Comparison of ENCODE assay signal across 9 cellular contexts in genomic region chr7:85750454-85750949, GRCh38.
DNase-seq lines count a peak whose midpoint lies in the region; ATAC-seq and TF ChIP-seq lines count a peak whose summit lies in the region.
"Had no signal": no experiment of that assay in that cellular context is flagged by ENCODE, and none has a peak within 500 bp of the region (broad histone marks: within the 10 kb centered on the region; RNA-seq: fewer than 3 reads in every experiment).

No MANE protein-coding gene starts in this region.

- DNase-seq in DMS53 (lab: John Stamatoyannopoulos, UW) (peak; percentile 75), NCI-H345 (lab: John Stamatoyannopoulos, UW) (peak; percentile 31), hippocampal formation (lab: John Stamatoyannopoulos, UW) (no peak), kidney glomerular epithelial cell (lab: John Stamatoyannopoulos, UW) (no peak)

- 22% methylated on average over 14 of the region's 14 CpGs for WGBS in liver

- H3K4me3 ChIP-seq in liver (ENCODE audit: low read depth in 1 of 3, low read length in 3 of 3), result no peak overlapping the region

- peaks cover 5 to 32% (median 27%) of the 10 kb centered on the region in 5 experiments for H3K9me3 Mint-ChIP-seq in brain

- peaks cover 0 to 7% (median 2%) of the 10 kb centered on the region in 4 donors for H3K9me3 ChIP-seq in liver (ENCODE audit: control insufficient read depth in 4 of 4, low read length in 3 of 4)

- H3K36me3 Mint-ChIP-seq in brain, result no peaks in the 10 kb centered on the region

- no peaks in the 10 kb centered on the region for H3K36me3 ChIP-seq in liver (ENCODE audit: control insufficient read depth in 4 of 4, insufficient read depth in 3 of 4, low read depth in 1 of 4, low read length in 3 of 4)

- peak; percentile 95 for ATAC-seq in GM18867 (IDR thresholded peaks at IDR 0.05; ENCODE audit: unreplicated experiment)
- ATAC-seq in HG02943 (IDR thresholded peaks at IDR 0.05; ENCODE audit: low read depth, unreplicated experiment), result peak; percentile 99

- no peak overlapping the region for H3K4me3 Mint-ChIP-seq in brain
- H3K4me3 Mint-ChIP-seq: activated T-cell treated with anti-CD3 and anti-CD28 coated beads, Interleukin-2, amount 50 U/mL, for 72 hours had no signal

- H3K27me3 ChIP-seq in liver (ENCODE audit: control insufficient read depth in 4 of 4, insufficient read depth in 4 of 4, low read length in 3 of 4), result no peaks in the 10 kb centered on the region

- no peaks in the 10 kb centered on the region for H3K4me1 Mint-ChIP-seq in brain

- no peak overlapping the region for H3K9ac ChIP-seq in liver (ENCODE audit: low read depth in 1 of 2, low read length in 2 of 2)

- peak; percentile 67 to 73 for TF ChIP-seq RAD21 in liver (IDR thresholded peaks at IDR 0.05)

- H3K27ac ChIP-seq in liver (ENCODE audit: low read depth in 1 of 2, low read length in 2 of 2), result no peak overlapping the region

- H3K4me1 ChIP-seq in liver (ENCODE audit: control insufficient read depth in 4 of 4, insufficient read depth in 4 of 4, low read length in 3 of 4), result no peaks in the 10 kb centered on the region

- peak; percentile 65 to 67 for TF ChIP-seq CTCF in brain (conservative IDR thresholded peaks at IDR 0.05)
- peak; percentile 52 for TF ChIP-seq CTCF in liver (IDR thresholded peaks at IDR 0.05; ENCODE audit: low read depth, low read length, missing input control)

- no peak overlapping the region for H3K27ac Mint-ChIP-seq in brain
- H3K27ac Mint-ChIP-seq: activated T-cell treated with anti-CD3 and anti-CD28 coated beads, Interleukin-2, amount 50 U/mL, for 72 hours had no signal

- H3K27me3 Mint-ChIP-seq in brain, result peaks cover 12% of the 10 kb centered on the region

TF ChIP-seq in liver, 16 proteins besides CTCF, POLR2A, EP300 and RAD21:
- TF ChIP-seq RXRA (IDR thresholded peaks at IDR 0.05) (no peak), HNF4A (conservative IDR thresholded peaks at IDR 0.05) (no peak), GABPA (IDR thresholded peaks at IDR 0.05 in 1 of 2, conservative IDR thresholded peaks at IDR 0.05 in 1 of 2) (no peak), FOXA2 (IDR thresholded peaks at IDR 0.05) (no peak), SP1 (IDR thresholded peaks at IDR 0.05) (no peak), FOXA1 (IDR thresholded peaks at IDR 0.05) (no peak), TAF1 (conservative IDR thresholded peaks at IDR 0.05) (no peak), HNF4G (IDR thresholded peaks at IDR 0.05) (no peak), EGR1 (IDR thresholded peaks at IDR 0.05; ENCODE audit: low read depth in 2 of 2) (no peak)
- TF ChIP-seq, protein P1, sequence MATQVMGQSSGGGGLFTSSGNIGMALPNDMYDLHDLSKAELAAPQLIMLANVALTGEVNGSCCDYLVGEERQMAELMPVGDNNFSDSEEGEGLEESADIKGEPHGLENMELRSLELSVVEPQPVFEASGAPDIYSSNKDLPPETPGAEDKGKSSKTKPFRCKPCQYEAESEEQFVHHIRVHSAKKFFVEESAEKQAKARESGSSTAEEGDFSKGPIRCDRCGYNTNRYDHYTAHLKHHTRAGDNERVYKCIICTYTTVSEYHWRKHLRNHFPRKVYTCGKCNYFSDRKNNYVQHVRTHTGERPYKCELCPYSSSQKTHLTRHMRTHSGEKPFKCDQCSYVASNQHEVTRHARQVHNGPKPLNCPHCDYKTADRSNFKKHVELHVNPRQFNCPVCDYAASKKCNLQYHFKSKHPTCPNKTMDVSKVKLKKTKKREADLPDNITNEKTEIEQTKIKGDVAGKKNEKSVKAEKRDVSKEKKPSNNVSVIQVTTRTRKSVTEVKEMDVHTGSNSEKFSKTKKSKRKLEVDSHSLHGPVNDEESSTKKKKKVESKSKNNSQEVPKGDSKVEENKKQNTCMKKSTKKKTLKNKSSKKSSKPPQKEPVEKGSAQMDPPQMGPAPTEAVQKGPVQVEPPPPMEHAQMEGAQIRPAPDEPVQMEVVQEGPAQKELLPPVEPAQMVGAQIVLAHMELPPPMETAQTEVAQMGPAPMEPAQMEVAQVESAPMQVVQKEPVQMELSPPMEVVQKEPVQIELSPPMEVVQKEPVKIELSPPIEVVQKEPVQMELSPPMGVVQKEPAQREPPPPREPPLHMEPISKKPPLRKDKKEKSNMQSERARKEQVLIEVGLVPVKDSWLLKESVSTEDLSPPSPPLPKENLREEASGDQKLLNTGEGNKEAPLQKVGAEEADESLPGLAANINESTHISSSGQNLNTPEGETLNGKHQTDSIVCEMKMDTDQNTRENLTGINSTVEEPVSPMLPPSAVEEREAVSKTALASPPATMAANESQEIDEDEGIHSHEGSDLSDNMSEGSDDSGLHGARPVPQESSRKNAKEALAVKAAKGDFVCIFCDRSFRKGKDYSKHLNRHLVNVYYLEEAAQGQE (IDR thresholded peaks at IDR 0.05), result no peak

Comparison
In these comparisons a context has a peak if more than half of its experiments do, and no peak if none do; other contexts are left out.
1. DNase-seq: peak in DMS53 (single experiment) and NCI-H345 (single experiment); none in hippocampal formation (0 of 2) and kidney glomerular epithelial cell (single experiment).